Comparison of ENCODE assay signal across 8 cellular contexts in the genomic region with DNA sequence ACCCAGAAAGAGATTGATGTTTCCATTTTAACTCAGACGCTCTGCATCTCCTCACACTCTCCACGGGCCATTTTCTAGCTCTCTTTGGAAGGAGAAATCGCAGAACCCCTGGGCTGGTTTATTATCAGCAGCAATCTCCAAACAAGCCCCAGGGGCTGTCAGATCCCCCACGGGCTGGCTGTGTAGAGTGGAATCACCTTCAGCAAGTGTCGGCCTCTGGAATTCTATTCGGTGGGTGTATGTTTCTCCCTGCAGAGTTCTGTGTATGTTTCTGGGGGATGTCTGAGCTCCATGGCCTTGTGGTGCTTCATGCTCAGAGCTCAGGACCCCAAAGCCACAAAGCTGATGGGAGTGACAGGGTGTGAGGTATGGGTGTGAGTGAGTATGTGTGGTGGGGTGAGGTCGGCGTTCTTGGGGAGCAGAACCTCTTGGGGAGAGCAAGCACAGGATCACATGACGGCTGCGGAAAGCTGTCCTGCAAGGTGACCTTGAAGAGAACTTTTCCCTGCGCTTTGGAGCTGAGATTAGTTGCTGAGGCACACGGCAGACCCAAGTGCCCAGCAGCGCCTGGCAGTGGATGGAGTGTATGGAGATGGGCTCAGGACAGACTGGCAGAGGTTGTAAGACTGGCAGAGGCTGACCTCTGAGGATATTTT. TPM values are rescaled to one million over a fixed set of nuclear protein-coding genes. Genes with fewer than 3 reads are reported as not detected.
A peak's percentile ranks its signal among the peaks of the same experiment; 100 is the strongest.
DNase-seq lines count a peak whose midpoint lies in the region; ATAC-seq and TF ChIP-seq lines count a peak whose summit lies in the region.
"Had no signal": no experiment of that assay in that cellular context is flagged by ENCODE, and none has a peak within 500 bp of the region (broad histone marks: within the 10 kb centered on the region; RNA-seq: fewer than 3 reads in every experiment).

No MANE protein-coding gene starts in this region.

- ATAC-seq in Right ventricle myocardium inferior (peak; percentile 57), HG03135 (IDR thresholded peaks at IDR 0.05; ENCODE audit: unreplicated experiment) (no peak)
- ATAC-seq in stimulated activated effector memory CD8-positive, alpha-beta T cell treated with anti-CD3 and anti-CD28 coated beads, Interleukin-12 subunit alpha, Interleukin-12 subunit beta, amount 100 ng/mL, for 72 hours, result no peak

- H3K27ac Mint-ChIP-seq in nephron (peak overlapping the region; percentile 56 to 94 (median 89)), type B pancreatic cell (peak overlapping the region; percentile 19)
- H3K27ac Mint-ChIP-seq in stimulated activated effector memory CD8-positive, alpha-beta T cell treated with anti-CD3 and anti-CD28 coated beads, Interleukin-12 subunit alpha, Interleukin-12 subunit beta, amount 100 ng/mL, for 72 hours, result no peak overlapping the region

- H3K27me3 Mint-ChIP-seq in nephron (ENCODE audit: low read depth), result peaks cover 6% of the 10 kb centered on the region
- H3K27me3 Mint-ChIP-seq in type B pancreatic cell, result peaks cover 3% of the 10 kb centered on the region

- H3K36me3 Mint-ChIP-seq in nephron (ENCODE audit: low read depth) (no peaks in the 10 kb centered on the region), type B pancreatic cell (no peaks in the 10 kb centered on the region)
- H3K36me3 Mint-ChIP-seq in stimulated activated effector memory CD8-positive, alpha-beta T cell treated with anti-CD3 and anti-CD28 coated beads, Interleukin-12 subunit alpha, Interleukin-12 subunit beta, amount 100 ng/mL, for 72 hours, result no peaks in the 10 kb centered on the region

- peak; percentile 63 for DNase-seq in SK-N-DZ (ENCODE audit: low spot score)
- DNase-seq in Right ventricle myocardium inferior (ENCODE audit: missing footprints), result no peak
- peak; percentile 51 for DNase-seq in type B pancreatic cell (ENCODE audit: extremely low spot score, unreplicated experiment)
- DNase-seq in stimulated activated effector memory CD8-positive, alpha-beta T cell treated with anti-CD3 and anti-CD28 coated beads, Interleukin-12 subunit alpha, Interleukin-12 subunit beta, amount 100 ng/mL, for 72 hours (ENCODE audit: low spot score in 2 of 2), result no peak
- no peak for DNase-seq in ureter (ENCODE audit: low spot score)
- DNase-seq: activated T-cell treated with anti-CD3 and anti-CD28 coated beads, Interleukin-2, amount 50 U/mL, for 1 hour had no signal

- H3K4me3 Mint-ChIP-seq in nephron (peak overlapping the region in 2 of 3 experiments; percentile 79 to 87), type B pancreatic cell (no peak overlapping the region)
- H3K4me3 Mint-ChIP-seq in stimulated activated effector memory CD8-positive, alpha-beta T cell treated with anti-CD3 and anti-CD28 coated beads, Interleukin-12 subunit alpha, Interleukin-12 subunit beta, amount 100 ng/mL, for 72 hours, result no peak overlapping the region

- H3K9me3 Mint-ChIP-seq in nephron (no peaks in the 10 kb centered on the region), type B pancreatic cell (no peaks in the 10 kb centered on the region)
- no peaks in the 10 kb centered on the region for H3K9me3 Mint-ChIP-seq in stimulated activated effector memory CD8-positive, alpha-beta T cell treated with anti-CD3 and anti-CD28 coated beads, Interleukin-12 subunit alpha, Interleukin-12 subunit beta, amount 100 ng/mL, for 72 hours

- peaks cover 59% of the 10 kb centered on the region for H3K4me1 Mint-ChIP-seq in nephron
- H3K4me1 Mint-ChIP-seq in type B pancreatic cell (ENCODE audit: unreplicated experiment), result peaks cover 17% of the 10 kb centered on the region
- peaks cover 5% of the 10 kb centered on the region for H3K4me1 Mint-ChIP-seq in stimulated activated effector memory CD8-positive, alpha-beta T cell treated with anti-CD3 and anti-CD28 coated beads, Interleukin-12 subunit alpha, Interleukin-12 subunit beta, amount 100 ng/mL, for 72 hours

- TF ChIP-seq CTCF in nephron (IDR thresholded peaks at IDR 0.05; ENCODE audit: unreplicated experiment in 3 of 3) (no peak), type B pancreatic cell (conservative IDR thresholded peaks at IDR 0.05) (no peak)

- intact Hi-C loops in Right ventricle myocardium inferior (cut with DNase I), result loop anchor here (1.0 to 5.0 kb wide), 4 partner anchors 33 to 169 kb away; a partner anchor contains a TSS

RNA-seq across cellular contexts. Expression of a gene that starts 0.5 kb away (rescaled TPM):
- polyA plus RNA-seq in SK-N-DZ (2014; cell fraction: cytosol; rRNA removed), result 5.0 and 7.7 TPM in 2 replicates
- polyA plus RNA-seq in SK-N-DZ (2014; cell fraction: nucleus; rRNA removed), result 19.0 and 21.7 TPM in 2 replicates
- total RNA-seq in Right ventricle myocardium inferior, result 43.4 TPM
- total RNA-seq in type B pancreatic cell (ENCODE audit: low replicate concordance), result 5.2 and 11.6 TPM in 2 replicates
- total RNA-seq in ureter, result 53.7 TPM

Comparison
In these comparisons a context has a peak if more than half of its experiments do, and no peak if none do; other contexts are left out.
1. DNase-seq: peak in SK-N-DZ (single experiment) and type B pancreatic cell (single experiment); none in Right ventricle myocardium inferior (single experiment), stimulated activated effector memory CD8-positive, alpha-beta T cell treated with anti-CD3 and anti-CD28 coated beads, Interleukin-12 subunit alpha, Interleukin-12 subunit beta, amount 100 ng/mL, for 72 hours (0 of 2) and ureter (single experiment).
2. H3K4me3 Mint-ChIP-seq: peak in nephron (2 of 3); none in type B pancreatic cell (single experiment) and stimulated activated effector memory CD8-positive, alpha-beta T cell treated with anti-CD3 and anti-CD28 coated beads, Interleukin-12 subunit alpha, Interleukin-12 subunit beta, amount 100 ng/mL, for 72 hours (single experiment).